ENCODE assay signal across 1 cellular context in genomic region chr14:54435500-54435981, GRCh38.
A peak's percentile ranks its signal among the peaks of the same experiment; 100 is the strongest.
TF ChIP-seq lines count a peak whose summit lies in the region.

No MANE protein-coding gene starts in this region.

TF ChIP-seq in K562, 482 proteins besides CTCF, POLR2A, EP300 and RAD21 (continues in another document):
- TF ChIP-seq, protein P1, sequence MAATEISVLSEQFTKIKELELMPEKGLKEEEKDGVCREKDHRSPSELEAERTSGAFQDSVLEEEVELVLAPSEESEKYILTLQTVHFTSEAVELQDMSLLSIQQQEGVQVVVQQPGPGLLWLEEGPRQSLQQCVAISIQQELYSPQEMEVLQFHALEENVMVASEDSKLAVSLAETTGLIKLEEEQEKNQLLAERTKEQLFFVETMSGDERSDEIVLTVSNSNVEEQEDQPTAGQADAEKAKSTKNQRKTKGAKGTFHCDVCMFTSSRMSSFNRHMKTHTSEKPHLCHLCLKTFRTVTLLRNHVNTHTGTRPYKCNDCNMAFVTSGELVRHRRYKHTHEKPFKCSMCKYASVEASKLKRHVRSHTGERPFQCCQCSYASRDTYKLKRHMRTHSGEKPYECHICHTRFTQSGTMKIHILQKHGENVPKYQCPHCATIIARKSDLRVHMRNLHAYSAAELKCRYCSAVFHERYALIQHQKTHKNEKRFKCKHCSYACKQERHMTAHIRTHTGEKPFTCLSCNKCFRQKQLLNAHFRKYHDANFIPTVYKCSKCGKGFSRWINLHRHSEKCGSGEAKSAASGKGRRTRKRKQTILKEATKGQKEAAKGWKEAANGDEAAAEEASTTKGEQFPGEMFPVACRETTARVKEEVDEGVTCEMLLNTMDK (IDR thresholded peaks at IDR 0.05; ENCODE audit: borderline replicate concordance, insufficient read depth, low read depth, low read length, poor library complexity, severe bottlenecking): no peak
- no peak for TF ChIP-seq LARP7 (IDR thresholded peaks at IDR 0.05)
- peak; percentile 99 for TF ChIP-seq FOSL1 (tag; conservative IDR thresholded peaks at IDR 0.05)
- TF ChIP-seq IRF1 (CRISPR knock-in tag; IDR thresholded peaks at IDR 0.05; ENCODE audit: borderline replicate concordance): no peak
- TF ChIP-seq, protein P2, sequence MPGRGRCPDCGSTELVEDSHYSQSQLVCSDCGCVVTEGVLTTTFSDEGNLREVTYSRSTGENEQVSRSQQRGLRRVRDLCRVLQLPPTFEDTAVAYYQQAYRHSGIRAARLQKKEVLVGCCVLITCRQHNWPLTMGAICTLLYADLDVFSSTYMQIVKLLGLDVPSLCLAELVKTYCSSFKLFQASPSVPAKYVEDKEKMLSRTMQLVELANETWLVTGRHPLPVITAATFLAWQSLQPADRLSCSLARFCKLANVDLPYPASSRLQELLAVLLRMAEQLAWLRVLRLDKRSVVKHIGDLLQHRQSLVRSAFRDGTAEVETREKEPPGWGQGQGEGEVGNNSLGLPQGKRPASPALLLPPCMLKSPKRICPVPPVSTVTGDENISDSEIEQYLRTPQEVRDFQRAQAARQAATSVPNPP (IDR thresholded peaks at IDR 0.05; ENCODE audit: borderline replicate concordance, insufficient read depth, insufficient read length): no peak
- TF ChIP-seq KAT8 (IDR thresholded peaks at IDR 0.05; ENCODE audit: low read depth): no peak
- no peak for TF ChIP-seq SREBF1 (IDR thresholded peaks at IDR 0.05; ENCODE audit: borderline replicate concordance, low read depth, low read length)
- TF ChIP-seq, protein P3, sequence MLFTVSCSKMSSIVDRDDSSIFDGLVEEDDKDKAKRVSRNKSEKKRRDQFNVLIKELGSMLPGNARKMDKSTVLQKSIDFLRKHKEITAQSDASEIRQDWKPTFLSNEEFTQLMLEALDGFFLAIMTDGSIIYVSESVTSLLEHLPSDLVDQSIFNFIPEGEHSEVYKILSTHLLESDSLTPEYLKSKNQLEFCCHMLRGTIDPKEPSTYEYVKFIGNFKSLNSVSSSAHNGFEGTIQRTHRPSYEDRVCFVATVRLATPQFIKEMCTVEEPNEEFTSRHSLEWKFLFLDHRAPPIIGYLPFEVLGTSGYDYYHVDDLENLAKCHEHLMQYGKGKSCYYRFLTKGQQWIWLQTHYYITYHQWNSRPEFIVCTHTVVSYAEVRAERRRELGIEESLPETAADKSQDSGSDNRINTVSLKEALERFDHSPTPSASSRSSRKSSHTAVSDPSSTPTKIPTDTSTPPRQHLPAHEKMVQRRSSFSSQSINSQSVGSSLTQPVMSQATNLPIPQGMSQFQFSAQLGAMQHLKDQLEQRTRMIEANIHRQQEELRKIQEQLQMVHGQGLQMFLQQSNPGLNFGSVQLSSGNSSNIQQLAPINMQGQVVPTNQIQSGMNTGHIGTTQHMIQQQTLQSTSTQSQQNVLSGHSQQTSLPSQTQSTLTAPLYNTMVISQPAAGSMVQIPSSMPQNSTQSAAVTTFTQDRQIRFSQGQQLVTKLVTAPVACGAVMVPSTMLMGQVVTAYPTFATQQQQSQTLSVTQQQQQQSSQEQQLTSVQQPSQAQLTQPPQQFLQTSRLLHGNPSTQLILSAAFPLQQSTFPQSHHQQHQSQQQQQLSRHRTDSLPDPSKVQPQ (CRISPR knock-in tag; IDR thresholded peaks at IDR 0.05; ENCODE audit: borderline replicate concordance): no peak
- TF ChIP-seq DIDO1 (tag; IDR thresholded peaks at IDR 0.05; ENCODE audit: low read depth): no peak
- TF ChIP-seq, protein P4, sequence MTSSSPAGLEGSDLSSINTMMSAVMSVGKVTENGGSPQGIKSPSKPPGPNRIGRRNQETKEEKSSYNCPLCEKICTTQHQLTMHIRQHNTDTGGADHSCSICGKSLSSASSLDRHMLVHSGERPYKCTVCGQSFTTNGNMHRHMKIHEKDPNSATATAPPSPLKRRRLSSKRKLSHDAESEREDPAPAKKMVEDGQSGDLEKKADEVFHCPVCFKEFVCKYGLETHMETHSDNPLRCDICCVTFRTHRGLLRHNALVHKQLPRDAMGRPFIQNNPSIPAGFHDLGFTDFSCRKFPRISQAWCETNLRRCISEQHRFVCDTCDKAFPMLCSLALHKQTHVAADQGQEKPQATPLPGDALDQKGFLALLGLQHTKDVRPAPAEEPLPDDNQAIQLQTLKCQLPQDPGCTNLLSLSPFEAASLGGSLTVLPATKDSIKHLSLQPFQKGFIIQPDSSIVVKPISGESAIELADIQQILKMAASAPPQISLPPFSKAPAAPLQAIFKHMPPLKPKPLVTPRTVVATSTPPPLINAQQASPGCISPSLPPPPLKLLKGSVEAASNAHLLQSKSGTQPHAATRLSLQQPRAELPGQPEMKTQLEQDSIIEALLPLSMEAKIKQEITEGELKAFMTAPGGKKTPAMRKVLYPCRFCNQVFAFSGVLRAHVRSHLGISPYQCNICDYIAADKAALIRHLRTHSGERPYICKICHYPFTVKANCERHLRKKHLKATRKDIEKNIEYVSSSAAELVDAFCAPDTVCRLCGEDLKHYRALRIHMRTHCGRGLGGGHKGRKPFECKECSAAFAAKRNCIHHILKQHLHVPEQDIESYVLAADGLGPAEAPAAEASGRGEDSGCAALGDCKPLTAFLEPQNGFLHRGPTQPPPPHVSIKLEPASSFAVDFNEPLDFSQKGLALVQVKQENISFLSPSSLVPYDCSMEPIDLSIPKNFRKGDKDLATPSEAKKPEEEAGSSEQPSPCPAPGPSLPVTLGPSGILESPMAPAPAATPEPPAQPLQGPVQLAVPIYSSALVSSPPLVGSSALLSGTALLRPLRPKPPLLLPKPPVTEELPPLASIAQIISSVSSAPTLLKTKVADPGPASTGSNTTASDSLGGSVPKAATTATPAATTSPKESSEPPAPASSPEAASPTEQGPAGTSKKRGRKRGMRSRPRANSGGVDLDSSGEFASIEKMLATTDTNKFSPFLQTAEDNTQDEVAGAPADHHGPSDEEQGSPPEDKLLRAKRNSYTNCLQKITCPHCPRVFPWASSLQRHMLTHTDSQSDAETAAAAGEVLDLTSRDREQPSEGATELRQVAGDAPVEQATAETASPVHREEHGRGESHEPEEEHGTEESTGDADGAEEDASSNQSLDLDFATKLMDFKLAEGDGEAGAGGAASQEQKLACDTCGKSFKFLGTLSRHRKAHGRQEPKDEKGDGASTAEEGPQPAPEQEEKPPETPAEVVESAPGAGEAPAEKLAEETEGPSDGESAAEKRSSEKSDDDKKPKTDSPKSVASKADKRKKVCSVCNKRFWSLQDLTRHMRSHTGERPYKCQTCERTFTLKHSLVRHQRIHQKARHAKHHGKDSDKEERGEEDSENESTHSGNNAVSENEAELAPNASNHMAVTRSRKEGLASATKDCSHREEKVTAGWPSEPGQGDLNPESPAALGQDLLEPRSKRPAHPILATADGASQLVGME (CRISPR knock-in tag; IDR thresholded peaks at IDR 0.05): no peak
- peak; percentile 72; the same call in 1 of the 2 replicates for TF ChIP-seq GATAD2B (IDR thresholded peaks at IDR 0.05; ENCODE audit: borderline replicate concordance)
- 0 out of 2 replicates have a peak, but pooled peaks have one; percentile 34 for TF ChIP-seq C11orf30 (IDR thresholded peaks at IDR 0.05; ENCODE audit: low read depth)
- no peak for TF ChIP-seq HDGF (IDR thresholded peaks at IDR 0.05)
- no peak for TF ChIP-seq DLX4 (CRISPR knock-in tag; IDR thresholded peaks at IDR 0.05)
- TF ChIP-seq ZNF407 (IDR thresholded peaks at IDR 0.05; ENCODE audit: low read depth): no peak
- TF ChIP-seq, protein P5, sequence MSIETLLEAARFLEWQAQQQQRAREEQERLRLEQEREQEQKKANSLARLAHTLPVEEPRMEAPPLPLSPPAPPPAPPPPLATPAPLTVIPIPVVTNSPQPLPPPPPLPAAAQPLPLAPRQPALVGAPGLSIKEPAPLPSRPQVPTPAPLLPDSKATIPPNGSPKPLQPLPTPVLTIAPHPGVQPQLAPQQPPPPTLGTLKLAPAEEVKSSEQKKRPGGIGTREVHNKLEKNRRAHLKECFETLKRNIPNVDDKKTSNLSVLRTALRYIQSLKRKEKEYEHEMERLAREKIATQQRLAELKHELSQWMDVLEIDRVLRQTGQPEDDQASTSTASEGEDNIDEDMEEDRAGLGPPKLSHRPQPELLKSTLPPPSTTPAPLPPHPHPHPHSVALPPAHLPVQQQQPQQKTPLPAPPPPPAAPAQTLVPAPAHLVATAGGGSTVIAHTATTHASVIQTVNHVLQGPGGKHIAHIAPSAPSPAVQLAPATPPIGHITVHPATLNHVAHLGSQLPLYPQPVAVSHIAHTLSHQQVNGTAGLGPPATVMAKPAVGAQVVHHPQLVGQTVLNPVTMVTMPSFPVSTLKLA (conservative IDR thresholded peaks at IDR 0.05): peak in 1 of 2 experiments; percentile 38; a peak in 1 of 4 replicates
